ENCODE assay signal across 16 cellular contexts in the genomic region with DNA sequence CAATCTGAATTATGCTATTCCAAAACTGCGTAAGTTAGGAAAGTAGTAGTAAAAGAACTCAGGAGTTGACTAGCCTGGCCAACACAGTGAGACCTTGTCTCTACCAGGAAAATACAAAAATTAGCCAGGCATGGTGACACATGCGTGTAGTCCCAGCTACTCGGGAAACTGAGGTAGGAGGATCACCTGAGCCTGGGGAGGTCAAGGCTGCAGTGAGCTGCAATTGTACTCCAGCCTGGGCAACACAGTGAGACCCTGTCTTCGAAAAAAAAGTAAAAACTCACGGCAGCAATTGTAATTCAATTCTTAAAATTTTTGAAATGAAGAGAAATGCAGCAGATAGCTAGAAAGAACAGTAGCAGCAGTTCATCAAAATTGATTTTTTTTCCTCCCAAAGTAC. TPM values are rescaled to one million over a fixed set of nuclear protein-coding genes. Genes with fewer than 3 reads are reported as not detected.
A peak's percentile ranks its signal among the peaks of the same experiment; 100 is the strongest.
DNase-seq lines count a peak whose midpoint lies in the region; ATAC-seq, FAIRE-seq and TF ChIP-seq lines count a peak whose summit lies in the region.
"Had no signal": no experiment of that assay in that cellular context is flagged by ENCODE, and none has a peak within 500 bp of the region (broad histone marks: within the 10 kb centered on the region; RNA-seq: fewer than 3 reads in every experiment).

No MANE protein-coding gene starts in this region.

- POLR2A ChIA-PET in K562 (lab: Yijun Ruan, JAX): interaction anchor here (0.6 to 2.5 kb wide), 2 partner anchors 10 to 1233 kb away, joined by 3 to 11 read pairs; a partner anchor contains a TSS
- POLR2A ChIA-PET in CD4-positive, alpha-beta memory T cell (lab: Charles Lee; ENCODE audit: partially characterized antibody): interaction anchor here (0.7 to 2.0 kb wide), 2 partner anchors 8 to 10 kb away, joined by 3 to 12 read pairs; a partner anchor contains a TSS

- H3K27me3 Mint-ChIP-seq in Calu3 (ENCODE audit: unreplicated experiment): no peaks in the 10 kb centered on the region
- H3K27me3 Mint-ChIP-seq in memory B cell: no peaks in the 10 kb centered on the region
- H3K27me3 Mint-ChIP-seq in CD4-positive, alpha-beta memory T cell: no peaks in the 10 kb centered on the region

- peaks cover 64% of the 10 kb centered on the region for H3K79me2 ChIP-seq in K562 (ENCODE audit: control insufficient read depth, insufficient read depth, low read length)

- H3K4me3 ChIP-seq in K562: no peak overlapping the region
- no peak overlapping the region for H3K4me3 ChIP-seq in CD4-positive, alpha-beta memory T cell (ENCODE audit: low read length in 2 of 2)
- H3K4me3 ChIP-seq: GM23338 had no signal

- no peaks in the 10 kb centered on the region for H3K9me3 ChIP-seq in K562 (replicated peaks; ENCODE audit: control insufficient read depth, insufficient read depth, low read depth, low read length)
- H3K9me3 ChIP-seq in CD4-positive, alpha-beta memory T cell (ENCODE audit: control insufficient read depth in 1 of 2, low read length in 2 of 2): no peaks in the 10 kb centered on the region

- H4K20me1 ChIP-seq in K562 (replicated peaks; ENCODE audit: control insufficient read depth, insufficient read depth, low read length): no peaks in the 10 kb centered on the region

- no peak for TF ChIP-seq EP300 in K562 (IDR thresholded peaks at IDR 0.05; ENCODE audit: low read length)

- no peak for TF ChIP-seq POLR2A in K562 (conservative IDR thresholded peaks at IDR 0.05)

- no peak for FAIRE-seq in K562 (lab: Jason Lieb, UNC)
- FAIRE-seq: G401.6, GM12892 had no signal

- DNase-seq in Calu3 (no peak), K562 (ENCODE audit: extremely low read depth in 1 of 4, low spot score in 3 of 4) (no peak), memory B cell (ENCODE audit: low spot score in 2 of 2) (no peak), NCI-H510A treated with DMSO at 0.1 percent for 48 hours (lab: John Stamatoyannopoulos, UW) (no peak)
- DNase-seq in CD4-positive, alpha-beta memory T cell: no peak
- DNase-seq: C1 segment of cervical spinal cord; CD8-positive, alpha-beta T cell; DMS153; DND-41; H9; HFFc6 had no signal

- H3K4me1 Mint-ChIP-seq in Calu3 (ENCODE audit: low read depth, unreplicated experiment) (peaks cover 2% of the 10 kb centered on the region), memory B cell (peaks cover 25% of the 10 kb centered on the region)
- H3K4me1 Mint-ChIP-seq in CD4-positive, alpha-beta memory T cell: peaks cover 31 to 54% (median 48%) of the 10 kb centered on the region in 4 donors
- H3K4me1 Mint-ChIP-seq: GM23338, H9 had no signal

- H3K27ac ChIP-seq in K562 (ENCODE audit: extremely low read depth, low read depth, low read length): no peak overlapping the region
- no peak overlapping the region for H3K27ac ChIP-seq in CD4-positive, alpha-beta memory T cell (ENCODE audit: low read depth, low read length)

- H3K9ac ChIP-seq in K562 (ENCODE audit: insufficient read depth in 1 of 2, low read depth in 2 of 2, low read length in 2 of 2): no peak overlapping the region

- intact Hi-C loops in Calu3 (cut with micrococcal nuclease; ENCODE audit: unreplicated experiment) (no loop called here), K562 (cut with micrococcal nuclease) (no loop called here)
- intact Hi-C loops in CD4-positive, alpha-beta memory T cell (cut with micrococcal nuclease): no loop called here

- in situ Hi-C loops in K562 (cut with MboI): no loop called here

- 90% methylated on average over 5 of the region's 5 CpGs for WGBS in K562 (ENCODE audit: insufficient coverage, low coverage, missing lambda C conversion rate)

- H3K4me3 Mint-ChIP-seq in Calu3 (ENCODE audit: low read depth, unreplicated experiment): no peak overlapping the region
- no peak overlapping the region for H3K4me3 Mint-ChIP-seq in memory B cell
- no peak overlapping the region for H3K4me3 Mint-ChIP-seq in CD4-positive, alpha-beta memory T cell
- H3K4me3 Mint-ChIP-seq: CD8-positive, alpha-beta T cell; GM23338; H9; HFFc6 had no signal

- H3K9me3 Mint-ChIP-seq in Calu3 (ENCODE audit: low read depth, unreplicated experiment) (no peaks in the 10 kb centered on the region), memory B cell (no peaks in the 10 kb centered on the region)
- H3K9me3 Mint-ChIP-seq in CD4-positive, alpha-beta memory T cell: peaks cover 0 to 2% (median 0%) of the 10 kb centered on the region in 8 donors
- H3K9me3 Mint-ChIP-seq: CD8-positive, alpha-beta T cell; H9; HFFc6 had no signal

- H3K9me1 ChIP-seq in K562 (ENCODE audit: control insufficient read depth, insufficient read depth, low read length): no peaks in the 10 kb centered on the region

- no peak overlapping the region for H3K4me2 ChIP-seq in K562 (ENCODE audit: insufficient read depth, low read length)
- H3K4me2 ChIP-seq: GM23338 had no signal

- no peak for ATAC-seq in K562
- ATAC-seq in memory B cell (ENCODE audit: low read depth): no peak
- ATAC-seq in GM21528 (IDR thresholded peaks at IDR 0.05; ENCODE audit: low FRiP score, unreplicated experiment): no peak
- ATAC-seq: CD8-positive, alpha-beta T cell; GM23338; HCT116 had no signal

- H3K27ac Mint-ChIP-seq in Calu3 (ENCODE audit: unreplicated experiment) (peak overlapping the region; percentile 30), memory B cell (peak overlapping the region; percentile 43)
- H3K27ac Mint-ChIP-seq in CD4-positive, alpha-beta memory T cell: peak overlapping the region in 2 of 7 donors; percentile 41 to 42
- H3K27ac Mint-ChIP-seq: CD8-positive, alpha-beta T cell; GM23338; H9; HFFc6 had no signal

- CTCF ChIA-PET in Calu3 (lab: Charles Lee) (interaction anchor here (0.6 kb wide), 1 partner anchor 41 kb away, joined by 3 read pairs; no protein-coding TSS in a partner anchor), K562 (lab: Yijun Ruan, JAX; ENCODE audit: low intra/inter-chr PET ratio) (no interaction called here)
- CTCF ChIA-PET in CD4-positive, alpha-beta memory T cell (lab: Charles Lee; ENCODE audit: partially characterized antibody): interaction anchor here (1.2 kb wide), 1 partner anchor 79 kb away, joined by 3 read pairs; a partner anchor contains a TSS

- H3K36me3 Mint-ChIP-seq in Calu3 (ENCODE audit: insufficient read depth, unreplicated experiment) (peaks cover 6% of the 10 kb centered on the region), memory B cell (peaks cover 9% of the 10 kb centered on the region)
- peaks cover 3 to 5% of the 10 kb centered on the region in 2 donors for H3K36me3 Mint-ChIP-seq in CD4-positive, alpha-beta memory T cell

- TF ChIP-seq RAD21 in K562 (CRISPR knock-in tag; conservative IDR thresholded peaks at IDR 0.05 in 1 of 2, IDR thresholded peaks at IDR 0.05 in 1 of 2): no peak

- BruUV-seq in Calu3 (replicated peaks; lab: Mats Ljungman, UMichigan) (no TSS peak), K562 (replicated peaks; lab: Mats Ljungman, UMichigan) (no TSS peak)

- H3K4me1 ChIP-seq in K562 (replicated peaks in 1 of 2; ENCODE audit: control insufficient read depth in 2 of 2, insufficient read depth in 2 of 2, low read length in 2 of 2): peaks cover 0 to under 1% of the 10 kb centered on the region in 2 experiments; a peak in 2 of 5 replicates
- H3K4me1 ChIP-seq in CD4-positive, alpha-beta memory T cell (ENCODE audit: insufficient read depth, low read length): peaks cover 22% of the 10 kb centered on the region

- H3K27me3 ChIP-seq in K562 (ENCODE audit: control insufficient read depth in 2 of 2, insufficient read depth in 2 of 2, low read length in 2 of 2): no peaks in the 10 kb centered on the region
- H3K27me3 ChIP-seq in CD4-positive, alpha-beta memory T cell (ENCODE audit: insufficient read depth, low read length): no peaks in the 10 kb centered on the region

- TF ChIP-seq CTCF in Calu3 (IDR thresholded peaks at IDR 0.05; ENCODE audit: unreplicated experiment) (no peak), K562 (IDR thresholded peaks at IDR 0.05 in 2 of 3, conservative IDR thresholded peaks at IDR 0.05 in 1 of 3; ENCODE audit: insufficient read depth in 2 of 3, low read depth in 1 of 3, low read length in 3 of 3) (no peak)

- H2AFZ ChIP-seq in K562 (ENCODE audit: low read depth, low read length): no peak overlapping the region
- H2AFZ ChIP-seq: GM23338 had no signal

- peaks cover 9% of the 10 kb centered on the region; the same call in 1 of the 3 replicates for H3K36me3 ChIP-seq in K562 (ENCODE audit: control insufficient read depth, insufficient read depth, low read length)
- no peaks in the 10 kb centered on the region for H3K36me3 ChIP-seq in CD4-positive, alpha-beta memory T cell (ENCODE audit: insufficient read depth, low read length)

TF ChIP-seq in K562, 482 proteins besides CTCF, POLR2A, EP300 and RAD21:
- TF ChIP-seq ZNF121 (CRISPR knock-in tag; conservative IDR thresholded peaks at IDR 0.05) (peak; percentile 74), HMGN3 (IDR thresholded peaks at IDR 0.05; ENCODE audit: borderline replicate concordance, extremely low read depth, insufficient read length, low read depth, low read length) (no peak)
TF ChIP-seq in K562: peak in this region for 1.

RNA-seq across cellular contexts. Expression of a gene that starts 9.7 kb away (rescaled TPM):
- total RNA-seq in Calu3 (2022): 25.6 and 33.0 TPM in 2 replicates
- total RNA-seq in K562 (2011; cell fraction: chromatin; rRNA removed; ENCODE audit: low replicate concordance): 20.9 and 46.9 TPM in 2 replicates
- total RNA-seq in K562 (2011; cell fraction: nucleolus; rRNA removed): 12.6 and 15.2 TPM in 2 replicates
- 22.4 and 23.0 TPM in 2 replicates for total RNA-seq in K562 (2011; cell fraction: nucleoplasm; rRNA removed)
- total RNA-seq in K562 (2014; rRNA removed): 34.7 and 36.2 TPM in 2 replicates
- 40.6 and 48.4 TPM in 2 replicates for total RNA-seq in K562 (2014; rRNA removed; fragmentation: Illumina TruSeq; extraction: Trizol)
- total RNA-seq in K562 (2015; rRNA removed; fragmentation: Illumina TruSeq; extraction: Trizol): 35.1 and 35.2 TPM in 2 replicates
- total RNA-seq in K562 (2021): 31.3 and 33.0 TPM in 2 replicates
- polyA plus RNA-seq in K562 (2011; rRNA removed): 40.7 and 42.3 TPM in 2 replicates
- polyA plus RNA-seq in K562 (2011; cell fraction: cytosol; rRNA removed): 26.2 and 26.9 TPM in 2 replicates
- polyA plus RNA-seq in K562 (2011; cell fraction: nucleus; rRNA removed): 22.3 and 34.8 TPM in 2 replicates
- polyA plus RNA-seq in K562 (2012): 20.9 and 26.6 TPM in 2 replicates
- polyA plus RNA-seq in K562 (2014; fragmentation: Illumina TruSeq; extraction: Trizol): 33.2 and 38.5 TPM in 2 replicates
- 10 to 100 TPM; 11.8 to 16.8 TPM for polyA plus RNA-seq in K562 (2014; fragmentation: Nextera tagmentation; extraction: Ambion mirVana)
- 28.7 and 31.0 TPM in 2 replicates for polyA plus RNA-seq in K562 (2014; rRNA removed)
- polyA minus RNA-seq in K562 (2011; rRNA and poly(A)+ RNA removed): 62.9 and 68.5 TPM in 2 replicates
- polyA minus RNA-seq in K562 (2011; cell fraction: cytosol; rRNA and poly(A)+ RNA removed): 12.8 and 24.4 TPM in 2 replicates
- 16.0 and 33.4 TPM in 2 replicates for polyA minus RNA-seq in K562 (2011; cell fraction: nucleus; rRNA and poly(A)+ RNA removed)
- total RNA-seq in CD4-positive, alpha-beta memory T cell: 10 to 100 TPM; 15.1 to 17.0 TPM
- 10 to 100 TPM; 28.9 to 31.6 TPM for polyA plus RNA-seq in CD4-positive, alpha-beta memory T cell
